Comparison of ENCODE assay signal across 13 cellular contexts in the genomic region with DNA sequence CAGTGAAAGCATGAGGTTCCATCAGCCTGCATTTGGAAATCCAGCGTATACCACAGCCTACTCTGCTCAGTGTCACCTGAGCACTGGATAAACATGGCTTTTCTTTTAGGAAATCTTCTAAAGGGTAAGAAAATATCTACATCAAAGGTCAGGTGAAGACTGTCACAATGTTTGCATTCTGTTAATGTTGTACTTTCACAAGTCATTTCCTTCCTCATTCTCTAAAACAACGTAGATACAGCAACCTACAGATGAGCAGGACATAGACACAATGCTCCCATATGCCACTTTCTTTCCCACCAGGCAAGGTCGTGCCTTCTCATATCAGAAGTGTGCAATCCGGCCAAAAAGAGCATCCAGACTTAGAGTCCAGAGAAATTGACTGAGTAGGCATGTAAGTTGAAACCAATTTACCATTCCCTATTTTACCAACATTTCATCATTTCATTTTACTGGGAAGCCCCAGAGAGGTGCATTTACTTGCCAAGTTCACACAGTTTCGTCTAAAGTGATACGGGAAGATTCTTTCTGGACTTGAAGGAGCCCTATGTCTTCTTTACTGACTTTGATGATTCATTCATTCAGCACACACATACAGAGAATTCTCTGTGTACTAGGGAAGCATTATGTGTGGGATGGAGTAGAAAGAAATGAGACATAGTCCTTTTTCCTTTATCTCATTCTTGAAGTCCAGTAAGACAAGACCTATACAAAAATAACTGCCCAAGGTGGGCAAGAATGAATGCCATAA. TPM values are rescaled to one million over a fixed set of nuclear protein-coding genes. Genes with fewer than 3 reads are reported as not detected.
A peak's percentile ranks its signal among the peaks of the same experiment; 100 is the strongest.
DNase-seq lines count a peak whose midpoint lies in the region; ATAC-seq and TF ChIP-seq lines count a peak whose summit lies in the region.
"Had no signal": no experiment of that assay in that cellular context is flagged by ENCODE, and none has a peak within 500 bp of the region (broad histone marks: within the 10 kb centered on the region; RNA-seq: fewer than 3 reads in every experiment).

No MANE protein-coding gene starts in this region.

- 61 to 69% methylated on average over 6 of the region's 6 CpGs for WGBS in upper lobe of left lung, 2 donors

- CTCF ChIA-PET in PC-9 (lab: Charles Lee), result no interaction called here

- no peaks in the 10 kb centered on the region for H3F3A ChIP-seq in PC-9 (ENCODE audit: insufficient read depth, low read depth)

- no peak for TF ChIP-seq POLR2A in upper lobe of left lung (IDR thresholded peaks at IDR 0.05)

- POLR2A ChIA-PET in PC-9 (lab: Charles Lee; ENCODE audit: unreplicated experiment), result interaction anchor here (0.6 kb wide), 1 partner anchor 209 kb away, joined by 3 read pairs; no protein-coding TSS in a partner anchor

- H3K36me3 Mint-ChIP-seq in activated naive CD8-positive, alpha-beta T cell treated with anti-CD3 and anti-CD28 coated beads, Interleukin-2, amount 50 U/mL, for 24 hours (ENCODE audit: low read depth), result no peaks in the 10 kb centered on the region
- no peaks in the 10 kb centered on the region for H3K36me3 Mint-ChIP-seq in activated naive CD8-positive, alpha-beta T cell treated with anti-CD3 and anti-CD28 coated beads for 36 hours
- no peaks in the 10 kb centered on the region for H3K36me3 Mint-ChIP-seq in T-helper 2 cell treated with Interferon-gamma antibody and Interleukin-4, amounts not matched to agents 5 μg/mL and 100 μg/mL, for 36 hours (ENCODE audit: low read depth)

- TF ChIP-seq EP300 in upper lobe of left lung (IDR thresholded peaks at IDR 0.05), result no peak

- H3K9me2 ChIP-seq in PC-9 (ENCODE audit: insufficient read depth), result no peaks in the 10 kb centered on the region

- H4K20me1 ChIP-seq in PC-9 (ENCODE audit: insufficient read depth), result no peaks in the 10 kb centered on the region

- H2AFZ ChIP-seq in PC-9, result peak overlapping the region; percentile 0; the same call in 1 of the 2 replicates

- no peak for TF ChIP-seq CTCF in PC-9 (conservative IDR thresholded peaks at IDR 0.05)
- TF ChIP-seq CTCF in upper lobe of left lung (IDR thresholded peaks at IDR 0.05), result no peak

- H3K27me3 ChIP-seq in PC-9 (ENCODE audit: insufficient read depth, low read depth), result no peaks in the 10 kb centered on the region
- no peaks in the 10 kb centered on the region for H3K27me3 ChIP-seq in upper lobe of left lung

- H3K9me3 ChIP-seq in PC-9 (ENCODE audit: insufficient read depth, low read depth) (no peaks in the 10 kb centered on the region), upper lobe of left lung (no peaks in the 10 kb centered on the region)

- H3K4me1 ChIP-seq in PC-9 (replicated peaks; ENCODE audit: insufficient read depth) (peaks cover 12% of the 10 kb centered on the region; the same call in 1 of the 2 replicates), upper lobe of left lung (no peaks in the 10 kb centered on the region)

- intact Hi-C loops in PC-9 (cut with micrococcal nuclease; ENCODE audit: unreplicated experiment), result no loop called here

- no peak overlapping the region for H3K27ac ChIP-seq in PC-9
- peak overlapping the region in 3 of 4 donors; percentile 19 to 57 (median 23) for H3K27ac ChIP-seq in upper lobe of left lung

- ATAC-seq in activated naive CD8-positive, alpha-beta T cell treated with anti-CD3 and anti-CD28 coated beads, Interleukin-2, amount 50 U/mL, for 24 hours, result peak; percentile 73
- ATAC-seq in upper lobe of left lung (ENCODE audit: low FRiP score in 2 of 2), result peak in 1 of 2 donors; percentile 28

- no TSS peak for BruUV-seq in PC-9 (replicated peaks; lab: Mats Ljungman, UMichigan)

- H3K79me2 ChIP-seq in PC-9 (ENCODE audit: low read depth), result no peaks in the 10 kb centered on the region

- H3K27me3 Mint-ChIP-seq in activated naive CD8-positive, alpha-beta T cell treated with anti-CD3 and anti-CD28 coated beads, Interleukin-2, amount 50 U/mL, for 24 hours, result no peaks in the 10 kb centered on the region
- no peaks in the 10 kb centered on the region for H3K27me3 Mint-ChIP-seq in activated naive CD8-positive, alpha-beta T cell treated with anti-CD3 and anti-CD28 coated beads for 36 hours
- H3K27me3 Mint-ChIP-seq in T-helper 2 cell treated with Interferon-gamma antibody and Interleukin-4, amounts not matched to agents 5 μg/mL and 100 μg/mL, for 36 hours (ENCODE audit: low read depth), result no peaks in the 10 kb centered on the region

- DNase-seq in activated naive CD8-positive, alpha-beta T cell treated with anti-CD3 and anti-CD28 coated beads, Interleukin-2, amount 50 U/mL, for 24 hours, result no peak
- no peak for DNase-seq in activated naive CD8-positive, alpha-beta T cell treated with anti-CD3 and anti-CD28 coated beads for 36 hours
- DNase-seq in PC-9 (no peak), germinal center (ENCODE audit: low spot score) (peak; percentile 41), upper lobe of left lung (peak in 1 of 2 donors; percentile 22), epidermal melanocyte (ENCODE audit: insufficient read length, low spot score) (no peak), NCI-H1092 (lab: John Stamatoyannopoulos, UW) (no peak)
- DNase-seq in T-helper 2 cell treated with Interferon-gamma antibody and Interleukin-4, amounts not matched to agents 5 μg/mL and 100 μg/mL, for 36 hours (ENCODE audit: low spot score), result no peak
- DNase-seq: activated effector memory CD4-positive, alpha-beta T cell treated with anti-CD3 and anti-CD28 coated beads, Interleukin-2, amount 50 U/mL, for 16 hours; cortex of kidney; midbrain; NCI-H1092 treated with DMSO at 0.1 percent for 48 hours; NCI-H774 had no signal

- H3K4me1 Mint-ChIP-seq in activated naive CD8-positive, alpha-beta T cell treated with anti-CD3 and anti-CD28 coated beads, Interleukin-2, amount 50 U/mL, for 24 hours, result peaks cover 21% of the 10 kb centered on the region
- peaks cover 10% of the 10 kb centered on the region for H3K4me1 Mint-ChIP-seq in activated naive CD8-positive, alpha-beta T cell treated with anti-CD3 and anti-CD28 coated beads for 36 hours
- peaks cover 7% of the 10 kb centered on the region for H3K4me1 Mint-ChIP-seq in T-helper 2 cell treated with Interferon-gamma antibody and Interleukin-4, amounts not matched to agents 5 μg/mL and 100 μg/mL, for 36 hours (ENCODE audit: low read depth)

- H3K4me2 ChIP-seq in PC-9, result 0 out of 2 replicates have a peak overlapping the region, but pooled peaks have one; percentile 1

- no peak overlapping the region for H3K4me3 Mint-ChIP-seq in activated naive CD8-positive, alpha-beta T cell treated with anti-CD3 and anti-CD28 coated beads, Interleukin-2, amount 50 U/mL, for 24 hours
- no peak overlapping the region for H3K4me3 Mint-ChIP-seq in activated naive CD8-positive, alpha-beta T cell treated with anti-CD3 and anti-CD28 coated beads for 36 hours
- H3K4me3 Mint-ChIP-seq in T-helper 2 cell treated with Interferon-gamma antibody and Interleukin-4, amounts not matched to agents 5 μg/mL and 100 μg/mL, for 36 hours, result no peak overlapping the region

- H3K9me3 Mint-ChIP-seq in activated naive CD8-positive, alpha-beta T cell treated with anti-CD3 and anti-CD28 coated beads, Interleukin-2, amount 50 U/mL, for 24 hours, result no peaks in the 10 kb centered on the region
- no peaks in the 10 kb centered on the region for H3K9me3 Mint-ChIP-seq in activated naive CD8-positive, alpha-beta T cell treated with anti-CD3 and anti-CD28 coated beads for 36 hours
- H3K9me3 Mint-ChIP-seq in T-helper 2 cell treated with Interferon-gamma antibody and Interleukin-4, amounts not matched to agents 5 μg/mL and 100 μg/mL, for 36 hours, result no peaks in the 10 kb centered on the region

- H3K27ac Mint-ChIP-seq in activated naive CD8-positive, alpha-beta T cell treated with anti-CD3 and anti-CD28 coated beads, Interleukin-2, amount 50 U/mL, for 24 hours, result no peak overlapping the region
- H3K27ac Mint-ChIP-seq in activated naive CD8-positive, alpha-beta T cell treated with anti-CD3 and anti-CD28 coated beads for 36 hours, result no peak overlapping the region
- H3K27ac Mint-ChIP-seq in T-helper 2 cell treated with Interferon-gamma antibody and Interleukin-4, amounts not matched to agents 5 μg/mL and 100 μg/mL, for 36 hours, result no peak overlapping the region

- H3K4me3 ChIP-seq in PC-9 (no peak overlapping the region), upper lobe of left lung (no peak overlapping the region)

- no peaks in the 10 kb centered on the region for H3K36me3 ChIP-seq in PC-9 (ENCODE audit: low read depth)
- no peaks in the 10 kb centered on the region for H3K36me3 ChIP-seq in upper lobe of left lung

RNA-seq across cellular contexts. Expression of a gene that starts 30.6 kb away (rescaled TPM):
- total RNA-seq in activated naive CD8-positive, alpha-beta T cell treated with anti-CD3 and anti-CD28 coated beads for 36 hours, result 10 to 100 TPM; 15.0 to 15.3 TPM
- total RNA-seq in PC-9 (2021), result 113 and 148 TPM in 2 replicates
- 100 to 1,000 TPM in 4 of 6 donors, 10 to 100 TPM in 2; 86.0 to 196 (median 160) TPM for total RNA-seq in upper lobe of left lung
